Comparison of ENCODE assay signal across 1 cellular context in the genomic region with DNA sequence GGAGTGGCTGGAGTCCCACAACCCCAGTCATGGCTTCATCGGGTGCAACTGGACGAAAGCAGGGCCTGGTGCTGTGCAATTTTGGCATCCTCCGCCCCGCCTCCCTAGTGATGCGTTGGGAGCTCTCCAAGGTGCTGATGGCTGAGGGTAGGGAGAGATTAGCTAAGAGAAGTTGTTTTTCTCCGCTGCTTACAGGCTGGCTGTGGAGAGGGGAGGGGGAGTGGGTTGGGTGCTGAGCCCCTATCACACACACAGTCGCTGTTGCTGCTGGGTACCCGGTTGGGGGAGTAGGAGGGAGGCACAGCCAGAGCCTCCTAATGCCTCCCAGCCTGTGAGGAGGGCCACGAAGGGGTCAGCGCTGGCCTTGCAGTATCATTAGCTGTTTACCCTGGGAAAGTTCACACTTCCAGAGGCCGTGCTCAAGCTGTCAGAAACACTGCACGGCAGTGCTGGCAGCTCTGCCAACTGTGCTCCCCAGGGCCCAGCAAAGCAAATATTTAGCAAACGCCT.
TF ChIP-seq lines count a peak whose summit lies in the region.

No MANE protein-coding gene starts in this region.

TF ChIP-seq in H1, 55 proteins besides CTCF, POLR2A, EP300 and RAD21:
- TF ChIP-seq GABPA (IDR thresholded peaks at IDR 0.05; ENCODE audit: borderline replicate concordance, insufficient read depth, low read length), result no peak
- peak; percentile 77 to 95; a peak in 3 of 4 replicates for TF ChIP-seq SIN3A (conservative IDR thresholded peaks at IDR 0.05 in 1 of 2, IDR thresholded peaks at IDR 0.05 in 1 of 2; ENCODE audit: low read depth in 1 of 2, low read length in 2 of 2)
- peak; percentile 93 for TF ChIP-seq CREB1 (IDR thresholded peaks at IDR 0.05)
- peak; percentile 45; the same call in 1 of the 2 replicates for TF ChIP-seq JUND (IDR thresholded peaks at IDR 0.05; ENCODE audit: low read length)
TF ChIP-seq in H1: peak in this region for 3.
